Comparison of ENCODE assay signal across 2 cellular contexts in the genomic region with DNA sequence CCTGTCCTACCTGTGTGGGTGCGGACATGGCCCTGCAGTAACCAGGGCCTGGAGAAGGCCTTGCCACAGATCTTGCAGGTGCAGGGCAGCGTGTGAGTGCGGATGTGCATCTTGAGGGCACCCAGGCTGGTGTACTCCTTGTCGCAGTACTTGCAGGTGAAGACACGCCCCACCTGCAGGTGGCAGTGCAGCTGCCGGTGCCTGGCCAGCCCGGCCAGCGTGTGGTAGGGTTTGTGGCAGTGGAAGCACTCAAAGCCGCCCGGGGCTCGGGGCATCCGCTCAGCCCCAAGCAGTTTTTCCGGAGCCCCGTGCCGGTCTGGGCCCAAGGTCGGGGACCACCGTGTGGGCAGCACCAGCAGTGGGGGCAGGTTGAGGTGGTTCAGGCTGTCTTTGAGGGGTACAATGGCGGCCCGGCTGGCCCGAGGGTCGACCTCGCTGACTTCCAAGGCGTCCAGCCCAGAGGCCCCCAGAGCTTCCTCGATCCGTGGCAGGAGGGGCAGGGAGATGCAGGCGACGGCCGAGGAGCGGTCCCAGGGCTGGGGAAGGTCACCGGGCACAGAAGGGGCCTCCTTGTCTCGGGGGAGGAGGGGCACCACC.
TF ChIP-seq lines count a peak whose summit lies in the region.

No MANE protein-coding gene starts in this region.

TF ChIP-seq in HCT116, 20 proteins besides CTCF, POLR2A, EP300 and RAD21 (continued from another document):
- TF ChIP-seq TCF7L2 (IDR thresholded peaks at IDR 0.05; ENCODE audit: borderline replicate concordance, extremely low read depth, insufficient read depth, insufficient read length) (no peak), CBX3 (IDR thresholded peaks at IDR 0.05; ENCODE audit: low read depth) (no peak), JUND (IDR thresholded peaks at IDR 0.05) (no peak), FOSL1 (IDR thresholded peaks at IDR 0.05; ENCODE audit: low read depth) (no peak), ELF1 (IDR thresholded peaks at IDR 0.05; ENCODE audit: borderline replicate concordance, low read depth) (no peak), ZNF274 (IDR thresholded peaks at IDR 0.05; ENCODE audit: low read depth, low read length) (no peak), POLR2AphosphoS5 (IDR thresholded peaks at IDR 0.05; ENCODE audit: low read depth, low read length) (no peak), EZH2phosphoT487 (IDR thresholded peaks at IDR 0.05; ENCODE audit: borderline replicate concordance) (no peak)
- TF ChIP-seq, protein P1, sequence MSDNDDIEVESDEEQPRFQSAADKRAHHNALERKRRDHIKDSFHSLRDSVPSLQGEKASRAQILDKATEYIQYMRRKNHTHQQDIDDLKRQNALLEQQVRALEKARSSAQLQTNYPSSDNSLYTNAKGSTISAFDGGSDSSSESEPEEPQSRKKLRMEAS (IDR thresholded peaks at IDR 0.05) = no peak
- TF ChIP-seq, protein P2, sequence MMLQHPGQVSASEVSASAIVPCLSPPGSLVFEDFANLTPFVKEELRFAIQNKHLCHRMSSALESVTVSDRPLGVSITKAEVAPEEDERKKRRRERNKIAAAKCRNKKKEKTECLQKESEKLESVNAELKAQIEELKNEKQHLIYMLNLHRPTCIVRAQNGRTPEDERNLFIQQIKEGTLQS (IDR thresholded peaks at IDR 0.05) = no peak
TF ChIP-seq in HCT116: peak in this region for 0.

TF ChIP-seq in WTC11, 78 proteins besides CTCF, POLR2A, EP300 and RAD21:
- TF ChIP-seq, protein P3, sequence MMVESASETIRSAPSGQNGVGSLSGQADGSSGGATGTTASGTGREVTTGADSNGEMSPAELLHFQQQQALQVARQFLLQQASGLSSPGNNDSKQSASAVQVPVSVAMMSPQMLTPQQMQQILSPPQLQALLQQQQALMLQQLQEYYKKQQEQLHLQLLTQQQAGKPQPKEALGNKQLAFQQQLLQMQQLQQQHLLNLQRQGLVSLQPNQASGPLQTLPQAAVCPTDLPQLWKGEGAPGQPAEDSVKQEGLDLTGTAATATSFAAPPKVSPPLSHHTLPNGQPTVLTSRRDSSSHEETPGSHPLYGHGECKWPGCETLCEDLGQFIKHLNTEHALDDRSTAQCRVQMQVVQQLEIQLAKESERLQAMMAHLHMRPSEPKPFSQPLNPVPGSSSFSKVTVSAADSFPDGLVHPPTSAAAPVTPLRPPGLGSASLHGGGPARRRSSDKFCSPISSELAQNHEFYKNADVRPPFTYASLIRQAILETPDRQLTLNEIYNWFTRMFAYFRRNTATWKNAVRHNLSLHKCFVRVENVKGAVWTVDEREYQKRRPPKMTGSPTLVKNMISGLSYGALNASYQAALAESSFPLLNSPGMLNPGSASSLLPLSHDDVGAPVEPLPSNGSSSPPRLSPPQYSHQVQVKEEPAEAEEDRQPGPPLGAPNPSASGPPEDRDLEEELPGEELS (CRISPR knock-in tag; IDR thresholded peaks at IDR 0.05) = 0 out of 2 replicates have a peak, but pooled peaks have one; percentile 40
- TF ChIP-seq, protein P4, sequence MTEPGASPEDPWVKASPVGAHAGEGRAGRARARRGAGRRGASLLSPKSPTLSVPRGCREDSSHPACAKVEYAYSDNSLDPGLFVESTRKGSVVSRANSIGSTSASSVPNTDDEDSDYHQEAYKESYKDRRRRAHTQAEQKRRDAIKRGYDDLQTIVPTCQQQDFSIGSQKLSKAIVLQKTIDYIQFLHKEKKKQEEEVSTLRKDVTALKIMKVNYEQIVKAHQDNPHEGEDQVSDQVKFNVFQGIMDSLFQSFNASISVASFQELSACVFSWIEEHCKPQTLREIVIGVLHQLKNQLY (CRISPR knock-in tag; IDR thresholded peaks at IDR 0.05) = no peak
TF ChIP-seq in WTC11: peak in this region for 1.
